ENCODE assay signal across 24 cellular contexts in the genomic region with DNA sequence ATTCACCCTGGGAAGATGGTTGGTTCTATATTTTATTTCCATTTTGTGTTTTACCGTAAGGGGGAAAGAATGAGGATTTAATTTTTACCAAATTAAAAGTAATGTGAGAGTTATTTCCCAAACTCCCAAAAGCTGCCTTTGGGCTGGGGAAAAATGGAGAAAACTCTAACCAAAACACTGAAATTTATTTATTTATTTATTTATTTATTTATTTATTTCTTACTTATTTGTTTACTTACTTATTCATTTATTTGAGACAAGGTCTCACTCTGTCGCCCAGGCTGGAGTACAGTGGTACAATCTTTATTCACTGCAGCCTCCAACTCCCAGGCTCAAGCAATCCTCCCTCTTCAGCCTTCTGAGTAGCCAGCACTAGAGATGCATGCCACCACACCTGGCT. TPM values are rescaled to one million over a fixed set of nuclear protein-coding genes. Genes with fewer than 3 reads are reported as not detected.
DNase-seq lines count a peak whose midpoint lies in the region; ATAC-seq, FAIRE-seq and TF ChIP-seq lines count a peak whose summit lies in the region.
"Had no signal": no experiment of that assay in that cellular context is flagged by ENCODE, and none has a peak within 500 bp of the region (broad histone marks: within the 10 kb centered on the region; RNA-seq: fewer than 3 reads in every experiment).

No MANE protein-coding gene starts in this region.

- no peaks in the 10 kb centered on the region for H3K4me1 Mint-ChIP-seq in activated T-cell treated with anti-CD3 and anti-CD28 coated beads, Interleukin-2, amount 50 U/mL, for 4 hours (ENCODE audit: low read depth)
- H3K4me1 Mint-ChIP-seq: B cell; CD4-positive, alpha-beta memory T cell; CD8-positive, alpha-beta memory T cell had no signal

- no peaks in the 10 kb centered on the region for H3K9me3 Mint-ChIP-seq in activated T-cell treated with anti-CD3 and anti-CD28 coated beads, Interleukin-2, amount 50 U/mL, for 4 hours
- H3K9me3 Mint-ChIP-seq: CD4-positive, alpha-beta memory T cell; CD4-positive, CD25-positive, alpha-beta regulatory T cell; CD8-positive, alpha-beta memory T cell had no signal

- intact Hi-C loops in endothelial cell of umbilical vein (cut with micrococcal nuclease), result loop anchor here (2.0 kb wide), 1 partner anchor 260 kb away; no protein-coding TSS in a partner anchor

- H3K4me3 ChIP-seq in HEK293 (ENCODE audit: low read depth, low read length) (no peak overlapping the region), endothelial cell of umbilical vein (replicated peaks in 1 of 3; ENCODE audit: insufficient read depth in 1 of 3, low read depth in 1 of 3, low read length in 3 of 3) (no peak overlapping the region), neuron (ENCODE audit: low read length) (peak overlapping the region; percentile 45)
- H3K4me3 ChIP-seq: A549, BLaER1, GM12878 had no signal

- CTCF ChIA-PET in HEK293 (lab: Yijun Ruan, JAX) (no interaction called here), endothelial cell of umbilical vein (lab: Charles Lee) (interaction anchor here (1.9 kb wide), 1 partner anchor 260 kb away, joined by 5 read pairs; no protein-coding TSS in a partner anchor)

- H3K9me3 ChIP-seq in HEK293 (ENCODE audit: control insufficient read depth, insufficient read depth, low read depth, low read length), result no peaks in the 10 kb centered on the region
- no peaks in the 10 kb centered on the region for H3K9me3 ChIP-seq in endothelial cell of umbilical vein (replicated peaks; ENCODE audit: control insufficient read depth, insufficient read depth, low read length)
- H3K9me3 ChIP-seq in neuron (ENCODE audit: low read length), result no peaks in the 10 kb centered on the region
- H3K9me3 ChIP-seq: A549, BLaER1 had no signal

- FAIRE-seq in endothelial cell of umbilical vein (lab: Jason Lieb, UNC), result no peak
- FAIRE-seq: A549, GM12878, GM12892, GM18507 had no signal

- no peaks in the 10 kb centered on the region for H3K27me3 ChIP-seq in endothelial cell of umbilical vein (ENCODE audit: control insufficient read depth in 2 of 2, insufficient read depth in 2 of 2, low read length in 2 of 2)
- no peaks in the 10 kb centered on the region for H3K27me3 ChIP-seq in neuron (ENCODE audit: insufficient read depth, low read length)
- H3K27me3 ChIP-seq: BLaER1 had no signal

- TF ChIP-seq CTCF in HEK293 (tag by site-specific recombination; IDR thresholded peaks at IDR 0.05) (no peak), endothelial cell of umbilical vein (IDR thresholded peaks at IDR 0.05; ENCODE audit: extremely low read depth in 1 of 2, insufficient read depth in 1 of 2, low read depth in 1 of 2, low read length in 2 of 2) (no peak)

- POLR2A ChIA-PET in HEK293 (lab: Yijun Ruan, JAX) (no interaction called here), endothelial cell of umbilical vein (lab: Charles Lee) (no interaction called here)

- dilution Hi-C loops in endothelial cell of umbilical vein (cut with MboI; ENCODE audit: extremely low pct_ligation_motif_present, low sequenced_read_pairs), result no loop called here

- DNase-seq in endothelial cell of umbilical vein (ENCODE audit: low read depth, low spot score) (no peak), amygdala (lab: John Stamatoyannopoulos, UW) (no peak)
- DNase-seq in activated T-cell treated with anti-CD3 and anti-CD28 coated beads, Interleukin-2, amount 50 U/mL, for 4 hours, result no peak
- DNase-seq: AML-193; CD4-positive, alpha-beta memory T cell; CD4-positive, CD25-positive, alpha-beta regulatory T cell; CD8-positive, alpha-beta memory T cell; COR-L47; DMS 273 treated with DMSO at 0.1 percent for 48 hours; DMS53; DMS79; DND-41; EL; GDM1 had no signal

- H3K4me1 ChIP-seq in HEK293 (ENCODE audit: control insufficient read depth, insufficient read depth, low read length) (no peaks in the 10 kb centered on the region), endothelial cell of umbilical vein (ENCODE audit: control insufficient read depth, extremely low read depth, insufficient read depth, low read length) (peaks cover 24% of the 10 kb centered on the region), neuron (ENCODE audit: insufficient read depth, low read length) (peaks cover 24% of the 10 kb centered on the region)
- H3K4me1 ChIP-seq: A549 had no signal

- H3K9ac ChIP-seq in endothelial cell of umbilical vein (replicated peaks; ENCODE audit: extremely low read depth, insufficient read depth, low read length), result no peak overlapping the region
- H3K9ac ChIP-seq: BLaER1 had no signal

- H3K79me2 ChIP-seq in endothelial cell of umbilical vein (ENCODE audit: control insufficient read depth, insufficient read depth, low read length), result no peaks in the 10 kb centered on the region

- H3K4me3 Mint-ChIP-seq in activated T-cell treated with anti-CD3 and anti-CD28 coated beads, Interleukin-2, amount 50 U/mL, for 4 hours, result no peak overlapping the region
- H3K4me3 Mint-ChIP-seq: B cell; CD14-positive monocyte; CD4-positive, alpha-beta memory T cell; CD4-positive, CD25-positive, alpha-beta regulatory T cell had no signal

- H2AFZ ChIP-seq in endothelial cell of umbilical vein (ENCODE audit: low read depth, low read length), result no peak overlapping the region
- no peak overlapping the region for H2AFZ ChIP-seq in neuron (ENCODE audit: low read depth, low read length)

- H3K36me3 ChIP-seq in HEK293 (ENCODE audit: control insufficient read depth in 2 of 2, insufficient read depth in 1 of 2, low read length in 2 of 2) (no peaks in the 10 kb centered on the region), endothelial cell of umbilical vein (ENCODE audit: control insufficient read depth in 2 of 2, extremely low read depth in 1 of 2, insufficient read depth in 2 of 2, low read length in 2 of 2) (no peaks in the 10 kb centered on the region), neuron (ENCODE audit: insufficient read depth, low read length) (no peaks in the 10 kb centered on the region)
- H3K36me3 ChIP-seq: BLaER1 had no signal

- BruUV-seq in endothelial cell of umbilical vein (replicated peaks; lab: Mats Ljungman, UMichigan), result no TSS peak

- H3K27ac ChIP-seq in HEK293 (ENCODE audit: extremely low read depth, low read depth, low read length), result no peak overlapping the region
- H3K27ac ChIP-seq in endothelial cell of umbilical vein (ENCODE audit: insufficient read depth, low read depth, low read length), result no peak overlapping the region
- H3K27ac ChIP-seq: 22Rv1, A549, BLaER1 had no signal

- peak overlapping the region; percentile 72 for H3K4me2 ChIP-seq in endothelial cell of umbilical vein (ENCODE audit: insufficient read depth, low read length)
- H3K4me2 ChIP-seq: BLaER1 had no signal

- no peaks in the 10 kb centered on the region for H3K9me1 ChIP-seq in endothelial cell of umbilical vein (replicated peaks; ENCODE audit: control insufficient read depth, extremely low read depth, insufficient read depth, low read length)

- no peak for ATAC-seq in activated T-cell treated with anti-CD3 and anti-CD28 coated beads, Interleukin-2, amount 50 U/mL, for 4 hours
- ATAC-seq: GM12878 had no signal

- no peak for TF ChIP-seq POLR2A in endothelial cell of umbilical vein (IDR thresholded peaks at IDR 0.05; ENCODE audit: low read depth, low read length)

- H3K27me3 Mint-ChIP-seq in activated T-cell treated with anti-CD3 and anti-CD28 coated beads, Interleukin-2, amount 50 U/mL, for 4 hours (ENCODE audit: low read depth), result peaks cover 5% of the 10 kb centered on the region

- no peaks in the 10 kb centered on the region for H4K20me1 ChIP-seq in endothelial cell of umbilical vein (replicated peaks; ENCODE audit: control insufficient read depth, extremely low read depth, insufficient read depth, low read length)
- H4K20me1 ChIP-seq: BLaER1 had no signal

- no peaks in the 10 kb centered on the region for H3K36me3 Mint-ChIP-seq in activated T-cell treated with anti-CD3 and anti-CD28 coated beads, Interleukin-2, amount 50 U/mL, for 4 hours (ENCODE audit: insufficient read depth)
- H3K36me3 Mint-ChIP-seq: CD14-positive monocyte; CD4-positive, alpha-beta memory T cell; CD4-positive, CD25-positive, alpha-beta regulatory T cell; CD8-positive, alpha-beta memory T cell had no signal

TF ChIP-seq in HEK293, 187 proteins besides CTCF, POLR2A, EP300 and RAD21 (continues in another document):
- TF ChIP-seq ZNF654 (tag by site-specific recombination; IDR thresholded peaks at IDR 0.05; ENCODE audit: low read depth) (no peak), ZNF221 (tag by site-specific recombination; IDR thresholded peaks at IDR 0.05; ENCODE audit: borderline replicate concordance) (no peak), ZNF768 (tag by site-specific recombination; IDR thresholded peaks at IDR 0.05) (no peak), ZNF843 (tag by site-specific recombination; IDR thresholded peaks at IDR 0.05) (no peak), ZNF558 (tag by site-specific recombination; IDR thresholded peaks at IDR 0.05) (0 out of 2 replicates have a peak, but pooled peaks have one; percentile 23), KLF1 (tag by site-specific recombination; IDR thresholded peaks at IDR 0.05) (no peak)

TF ChIP-seq in endothelial cell of umbilical vein, 7 proteins besides CTCF, POLR2A, EP300 and RAD21:
- TF ChIP-seq, protein P1, sequence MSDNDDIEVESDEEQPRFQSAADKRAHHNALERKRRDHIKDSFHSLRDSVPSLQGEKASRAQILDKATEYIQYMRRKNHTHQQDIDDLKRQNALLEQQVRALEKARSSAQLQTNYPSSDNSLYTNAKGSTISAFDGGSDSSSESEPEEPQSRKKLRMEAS (IDR thresholded peaks at IDR 0.05; ENCODE audit: insufficient read depth, insufficient read length), result no peak
- no peak for TF ChIP-seq MYC (IDR thresholded peaks at IDR 0.05; ENCODE audit: low read depth, low read length)
- no peak for TF ChIP-seq GATA2 (IDR thresholded peaks at IDR 0.05; ENCODE audit: insufficient read depth, insufficient read length, low read depth, low read length)
- TF ChIP-seq FOS (IDR thresholded peaks at IDR 0.05; ENCODE audit: borderline replicate concordance, insufficient read depth, low read length), result no peak
- no peak for TF ChIP-seq POLR2AphosphoS5 (IDR thresholded peaks at IDR 0.05; ENCODE audit: insufficient read depth, low read depth, low read length)
- no peak for TF ChIP-seq JUN (IDR thresholded peaks at IDR 0.05; ENCODE audit: borderline replicate concordance, insufficient read depth, insufficient read length, low read depth)
- no peak for TF ChIP-seq EZH2 (IDR thresholded peaks at IDR 0.05; ENCODE audit: borderline replicate concordance, low read depth, low read length, severe bottlenecking)

RNA-seq across cellular contexts. Expression of a gene that starts 38.0 kb away (rescaled TPM):
- 20.7 and 21.1 TPM in 2 replicates for total RNA-seq in endothelial cell of umbilical vein
- polyA plus RNA-seq in endothelial cell of umbilical vein, result 14.6 and 15.5 TPM in 2 replicates
- polyA plus RNA-seq in endothelial cell of umbilical vein (2011; cell fraction: cytosol; rRNA removed), result 13.9 and 14.7 TPM in 2 replicates
- 45.5 and 51.9 TPM in 2 replicates for polyA plus RNA-seq in endothelial cell of umbilical vein (2011; cell fraction: nucleus; rRNA removed)
- polyA plus RNA-seq in endothelial cell of umbilical vein (2012), result 9.4 and 10.1 TPM in 2 replicates
- polyA minus RNA-seq in endothelial cell of umbilical vein, result 26.1 and 29.8 TPM in 2 replicates
- polyA minus RNA-seq in endothelial cell of umbilical vein (2011; cell fraction: cytosol; rRNA and poly(A)+ RNA removed), result 1.5 TPM
- 19.4 and 20.2 TPM in 2 replicates for polyA minus RNA-seq in endothelial cell of umbilical vein (2011; cell fraction: nucleus; rRNA and poly(A)+ RNA removed)
- total RNA-seq in activated T-cell treated with anti-CD3 and anti-CD28 coated beads, Interleukin-2, amount 50 U/mL, for 4 hours, result 1 to 10 TPM; 4.9 to 6.5 (median 5.2) TPM
